ENCODE assay signal across 1 cellular context in genomic region chr4:169741569-169741968, GRCh38.
TF ChIP-seq lines count a peak whose summit lies in the region.

No MANE protein-coding gene starts in this region.

TF ChIP-seq in IMR-90, 13 proteins besides CTCF, POLR2A, EP300 and RAD21:
- no peak for TF ChIP-seq BHLHE40 (IDR thresholded peaks at IDR 0.05; ENCODE audit: low read depth, low read length)
- TF ChIP-seq, protein P1, sequence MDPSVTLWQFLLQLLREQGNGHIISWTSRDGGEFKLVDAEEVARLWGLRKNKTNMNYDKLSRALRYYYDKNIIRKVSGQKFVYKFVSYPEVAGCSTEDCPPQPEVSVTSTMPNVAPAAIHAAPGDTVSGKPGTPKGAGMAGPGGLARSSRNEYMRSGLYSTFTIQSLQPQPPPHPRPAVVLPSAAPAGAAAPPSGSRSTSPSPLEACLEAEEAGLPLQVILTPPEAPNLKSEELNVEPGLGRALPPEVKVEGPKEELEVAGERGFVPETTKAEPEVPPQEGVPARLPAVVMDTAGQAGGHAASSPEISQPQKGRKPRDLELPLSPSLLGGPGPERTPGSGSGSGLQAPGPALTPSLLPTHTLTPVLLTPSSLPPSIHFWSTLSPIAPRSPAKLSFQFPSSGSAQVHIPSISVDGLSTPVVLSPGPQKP (IDR thresholded peaks at IDR 0.05; ENCODE audit: borderline replicate concordance, low read depth, low read length), result no peak
- no peak for TF ChIP-seq MAFK (IDR thresholded peaks at IDR 0.05; ENCODE audit: low read depth, low read length)
- peak; percentile 95 for TF ChIP-seq CEBPB (IDR thresholded peaks at IDR 0.05; ENCODE audit: low read depth, low read length)
